In genomic region chrX:154379569-154379951, GRCh38 we compare ENCODE assay signal across 7 cellular contexts. TPM values are rescaled to one million over a fixed set of nuclear protein-coding genes. Genes with fewer than 3 reads are reported as not detected.
DNase-seq lines count a peak whose midpoint lies in the region; ATAC-seq and TF ChIP-seq lines count a peak whose summit lies in the region.

No MANE protein-coding gene starts in this region.

- peaks cover 16% of the 10 kb centered on the region for H3K79me2 ChIP-seq in hepatocyte

- H4K20me1 ChIP-seq in hepatocyte (ENCODE audit: insufficient read depth, poor library complexity, severe bottlenecking) = peaks cover 5% of the 10 kb centered on the region

- no peak overlapping the region for H2AFZ ChIP-seq in hepatocyte

- CTCF ChIA-PET in HEK293T (lab: Yijun Ruan, JAX) = no interaction called here
- CTCF ChIA-PET in activated B cell treated with CpG ODN at 0.5 μM for 24 hours (lab: Charles Lee) = no interaction called here

- H3K36me3 Mint-ChIP-seq in activated B cell treated with CpG ODN at 0.5 μM for 24 hours (ENCODE audit: low read depth) = peaks cover 15% of the 10 kb centered on the region
- peaks cover 9 to 13% of the 10 kb centered on the region in 2 donors for H3K36me3 Mint-ChIP-seq in stimulated activated naive B cell treated with anti-CD40 and anti-IgM and Interleukin-4, amounts not matched to agents 10 μg/mL and 1 μg/mL and 100 μg/mL, for 72 hours

- H3K36me3 ChIP-seq in hepatocyte (replicated peaks; ENCODE audit: insufficient read depth, low read depth) = no peaks in the 10 kb centered on the region

- peak overlapping the region; percentile 81 for H3K4me2 ChIP-seq in hepatocyte

- no peaks in the 10 kb centered on the region for H3K9me2 ChIP-seq in hepatocyte (replicated peaks; ENCODE audit: insufficient read depth)

- H3K4me3 Mint-ChIP-seq in activated B cell treated with CpG ODN at 0.5 μM for 24 hours = peak overlapping the region; percentile 83
- H3K4me3 Mint-ChIP-seq in stimulated activated naive B cell treated with anti-CD40 and anti-IgM and Interleukin-4, amounts not matched to agents 10 μg/mL and 1 μg/mL and 100 μg/mL, for 72 hours = peak overlapping the region; percentile 88 to 89

- H3K4me3 ChIP-seq in hepatocyte = peak overlapping the region; percentile 66

- POLR2A ChIA-PET in HEK293T (lab: Yijun Ruan, JAX) = interaction anchor here (1.3 to 1.6 kb wide), 2 partner anchors 9 to 18 kb away, joined by 4 to 5 read pairs; partner anchors contain the start of gene RPL10
- POLR2A ChIA-PET in activated B cell treated with CpG ODN at 0.5 μM for 24 hours (lab: Charles Lee) = interaction anchor here (0.5 to 1.9 kb wide), 12 partner anchors 10 to 408 kb away, joined by 3 to 50 read pairs (median 4); partner anchors contain the start of genes FAM50A, HCFC1, RPL10 and SLC10A3

- peaks cover 22% of the 10 kb centered on the region for H3K4me1 Mint-ChIP-seq in activated B cell treated with CpG ODN at 0.5 μM for 24 hours
- peaks cover 19 to 36% of the 10 kb centered on the region in 2 donors for H3K4me1 Mint-ChIP-seq in stimulated activated naive B cell treated with anti-CD40 and anti-IgM and Interleukin-4, amounts not matched to agents 10 μg/mL and 1 μg/mL and 100 μg/mL, for 72 hours

- H3K9me3 Mint-ChIP-seq in activated B cell treated with CpG ODN at 0.5 μM for 24 hours = no peaks in the 10 kb centered on the region
- no peaks in the 10 kb centered on the region for H3K9me3 Mint-ChIP-seq in stimulated activated naive B cell treated with anti-CD40 and anti-IgM and Interleukin-4, amounts not matched to agents 10 μg/mL and 1 μg/mL and 100 μg/mL, for 72 hours

- H3K9me3 ChIP-seq in hepatocyte (ENCODE audit: low read depth) = no peaks in the 10 kb centered on the region

- peak overlapping the region; percentile 99 for H3K27ac ChIP-seq in hepatocyte

- H3K4me1 ChIP-seq in hepatocyte (ENCODE audit: insufficient read depth) = peaks cover 9% of the 10 kb centered on the region

- intact Hi-C loops in activated B cell treated with CpG ODN at 0.5 μM for 24 hours (cut with micrococcal nuclease) = loop anchor here (1.0 to 10.0 kb wide), 5 partner anchors 8 to 655 kb away; partner anchors contain the start of genes ABCD1, ARHGAP4, BCAP31 and FAM3A

- DNase-seq in HEK293T (ENCODE audit: extremely low spot score) (no peak), activated B cell treated with CpG ODN at 0.5 μM for 24 hours (no peak), hepatocyte (ENCODE audit: low spot score) (no peak), NCI-H82 treated with DMSO at 0.1 percent for 48 hours (lab: John Stamatoyannopoulos, UW; ENCODE audit: unreplicated experiment) (no peak), hepatic stellate cell (ENCODE audit: low spot score) (no peak), retina (no peak)
- no peak for DNase-seq in stimulated activated naive B cell treated with anti-CD40 and anti-IgM and Interleukin-4, amounts not matched to agents 10 μg/mL and 1 μg/mL and 100 μg/mL, for 72 hours

- H3K27ac Mint-ChIP-seq in activated B cell treated with CpG ODN at 0.5 μM for 24 hours = peak overlapping the region; percentile 83
- H3K27ac Mint-ChIP-seq in stimulated activated naive B cell treated with anti-CD40 and anti-IgM and Interleukin-4, amounts not matched to agents 10 μg/mL and 1 μg/mL and 100 μg/mL, for 72 hours = peak overlapping the region; percentile 95

- H3K27me3 ChIP-seq in hepatocyte = no peaks in the 10 kb centered on the region

- 52% methylated on average over 15 of the region's 38 CpGs for WGBS in hepatocyte (ENCODE audit: low lambda C conversion rate, missing lambda C conversion rate)

- H3K27me3 Mint-ChIP-seq in activated B cell treated with CpG ODN at 0.5 μM for 24 hours = no peaks in the 10 kb centered on the region
- no peaks in the 10 kb centered on the region for H3K27me3 Mint-ChIP-seq in stimulated activated naive B cell treated with anti-CD40 and anti-IgM and Interleukin-4, amounts not matched to agents 10 μg/mL and 1 μg/mL and 100 μg/mL, for 72 hours

- no peak for ATAC-seq in activated B cell treated with CpG ODN at 0.5 μM for 24 hours (ENCODE audit: low read depth)
- ATAC-seq in stimulated activated naive B cell treated with anti-CD40 and anti-IgM and Interleukin-4, amounts not matched to agents 10 μg/mL and 1 μg/mL and 100 μg/mL, for 72 hours (replicated peaks) = no peak

- TF ChIP-seq CTCF in activated B cell treated with CpG ODN at 0.5 μM for 24 hours (IDR thresholded peaks at IDR 0.05) (no peak), hepatocyte (IDR thresholded peaks at IDR 0.05; ENCODE audit: poor library complexity) (no peak)

TF ChIP-seq in HEK293T, 16 proteins besides CTCF, POLR2A, EP300 and RAD21:
- TF ChIP-seq ELF4 (IDR thresholded peaks at IDR 0.05) (no peak), BHLHE40 (IDR thresholded peaks at IDR 0.05; ENCODE audit: borderline replicate concordance) (no peak), SUZ12 (IDR thresholded peaks at IDR 0.05) (no peak), L3MBTL2 (conservative IDR thresholded peaks at IDR 0.05) (peak; percentile 36; the same call in 1 of the 2 replicates)

RNA-seq across cellular contexts. Expression of gene EMD, which starts 0.5 kb away (rescaled TPM):
- total RNA-seq in activated B cell treated with CpG ODN at 0.5 μM for 24 hours = 68.4 and 70.2 TPM in 2 replicates
- total RNA-seq in hepatocyte = 34.2 and 39.4 TPM in 2 replicates
- polyA plus RNA-seq in hepatocyte = 61.0 and 65.7 TPM in 2 replicates

RNA-seq across cellular contexts. Expression of gene FLNA, which starts 5.1 kb away (rescaled TPM):
- total RNA-seq in activated B cell treated with CpG ODN at 0.5 μM for 24 hours = 605 and 679 TPM in 2 replicates
- 220 and 396 TPM in 2 replicates for total RNA-seq in hepatocyte
- 468 and 471 TPM in 2 replicates for polyA plus RNA-seq in hepatocyte

RNA-seq across cellular contexts. Expression of gene RPL10, which starts 18.6 kb away (rescaled TPM):
- 5,113 and 5,534 TPM in 2 replicates for total RNA-seq in activated B cell treated with CpG ODN at 0.5 μM for 24 hours
- 4,114 and 4,460 TPM in 2 replicates for total RNA-seq in hepatocyte
- 1,206 and 1,210 TPM in 2 replicates for polyA plus RNA-seq in hepatocyte

RNA-seq across cellular contexts. Expression of gene DNASE1L1, which starts 29.5 kb away (rescaled TPM):
- total RNA-seq in activated B cell treated with CpG ODN at 0.5 μM for 24 hours = 15.3 and 15.8 TPM in 2 replicates
- 36.1 and 39.7 TPM in 2 replicates for total RNA-seq in hepatocyte
- polyA plus RNA-seq in hepatocyte = 22.3 and 22.6 TPM in 2 replicates

RNA-seq across cellular contexts. Expression of gene TAFAZZIN, which starts 31.8 kb away (rescaled TPM):
- total RNA-seq in activated B cell treated with CpG ODN at 0.5 μM for 24 hours (50.5 and 66.1 TPM in 2 replicates), hepatocyte (25.0 and 26.7 TPM in 2 replicates)
- 41.3 and 69.6 TPM in 2 replicates for polyA plus RNA-seq in hepatocyte
